18 cellular contexts compared by ENCODE assay signal in genomic region chr14:20794644-20795369, GRCh38. TPM values are rescaled to one million over a fixed set of nuclear protein-coding genes. Genes with fewer than 3 reads are reported as not detected.
DNase-seq lines count a peak whose midpoint lies in the region; ATAC-seq and TF ChIP-seq lines count a peak whose summit lies in the region.
"Had no signal": no experiment of that assay in that cellular context is flagged by ENCODE, and none has a peak within 500 bp of the region (broad histone marks: within the 10 kb centered on the region; RNA-seq: fewer than 3 reads in every experiment).

No MANE protein-coding gene starts in this region.

- intact Hi-C loops in CD14-positive monocyte (cut with micrococcal nuclease): loop anchor here in 1 of 2 donors (5.0 kb wide), 1 partner anchor 78 kb away; no protein-coding TSS in a partner anchor

- peaks cover 78% of the 10 kb centered on the region for H3K4me1 Mint-ChIP-seq in CD14-positive monocyte
- peaks cover 12 to 14% of the 10 kb centered on the region in 2 donors for H3K4me1 Mint-ChIP-seq in natural killer cell treated with Interleukin-12 subunit alpha and Interleukin-12 subunit beta and Interleukin-15 and Interleukin-18, amount 100 ng/mL, for 72 hours (ENCODE audit: low read depth in 2 of 2)

- DNase-seq in CD14-positive monocyte (ENCODE audit: low spot score): no peak
- DNase-seq in MV-4-11 (lab: John Stamatoyannopoulos, UW): peak; percentile 96
- peak; percentile 6 for DNase-seq in SKM-1 (lab: John Stamatoyannopoulos, UW; ENCODE audit: unreplicated experiment)
- DNase-seq in natural killer cell treated with Interleukin-12 subunit alpha and Interleukin-12 subunit beta and Interleukin-15 and Interleukin-18, amount 100 ng/mL, for 72 hours (ENCODE audit: low spot score): no peak
- DNase-seq in NCI-H187 treated with DMSO at 0.1 percent for 48 hours (lab: John Stamatoyannopoulos, UW): no peak
- DNase-seq in NCI-H748 (lab: John Stamatoyannopoulos, UW; ENCODE audit: unreplicated experiment): no peak
- DNase-seq: CD4-positive, alpha-beta memory T cell; DMS79 treated with DMSO at 0.1 percent for 48 hours; NCI-H1048; NCI-H2107; NCI-H226; NCI-H526; NK-92 treated with Interleukin-12 subunit alpha and Interleukin-12 subunit beta, amount 100 ng/mL, for 24 hours; Peyer's patch; Right ventricle myocardium superior had no signal

- no peaks in the 10 kb centered on the region for H3K36me3 Mint-ChIP-seq in CD14-positive monocyte
- no peaks in the 10 kb centered on the region for H3K36me3 Mint-ChIP-seq in natural killer cell treated with Interleukin-12 subunit alpha and Interleukin-12 subunit beta and Interleukin-15 and Interleukin-18, amount 100 ng/mL, for 72 hours
- H3K36me3 Mint-ChIP-seq: CD4-positive, alpha-beta memory T cell had no signal

- H3K27me3 Mint-ChIP-seq in CD14-positive monocyte (ENCODE audit: low read depth in 3 of 3): peaks cover 0 to 3% (median 1%) of the 10 kb centered on the region in 3 donors
- H3K27me3 Mint-ChIP-seq in natural killer cell treated with Interleukin-12 subunit alpha and Interleukin-12 subunit beta and Interleukin-15 and Interleukin-18, amount 100 ng/mL, for 72 hours: no peaks in the 10 kb centered on the region

- H3K9me3 Mint-ChIP-seq in CD14-positive monocyte: peaks cover 0 to 2% (median 0%) of the 10 kb centered on the region in 7 donors
- no peaks in the 10 kb centered on the region for H3K9me3 Mint-ChIP-seq in natural killer cell treated with Interleukin-12 subunit alpha and Interleukin-12 subunit beta and Interleukin-15 and Interleukin-18, amount 100 ng/mL, for 72 hours
- H3K9me3 Mint-ChIP-seq: CD4-positive, alpha-beta memory T cell had no signal

- ATAC-seq in natural killer cell treated with Interleukin-12 subunit alpha and Interleukin-12 subunit beta and Interleukin-15 and Interleukin-18, amount 100 ng/mL, for 72 hours: peak in 1 of 2 donors; percentile 62
- ATAC-seq in HG03196 (IDR thresholded peaks at IDR 0.05; ENCODE audit: unreplicated experiment) (no peak), GM18867 (IDR thresholded peaks at IDR 0.05; ENCODE audit: unreplicated experiment) (no peak)

- no peak for TF ChIP-seq CTCF in CD14-positive monocyte (IDR thresholded peaks at IDR 0.05)

- peak overlapping the region; percentile 87 to 97 (median 95) for H3K27ac Mint-ChIP-seq in CD14-positive monocyte
- H3K27ac Mint-ChIP-seq in natural killer cell treated with Interleukin-12 subunit alpha and Interleukin-12 subunit beta and Interleukin-15 and Interleukin-18, amount 100 ng/mL, for 72 hours: peak overlapping the region; percentile 17 to 47
- H3K27ac Mint-ChIP-seq: CD4-positive, alpha-beta memory T cell had no signal

- H3K4me3 Mint-ChIP-seq in CD14-positive monocyte: peak overlapping the region in 1 of 2 donors; percentile 62
- H3K4me3 Mint-ChIP-seq in natural killer cell treated with Interleukin-12 subunit alpha and Interleukin-12 subunit beta and Interleukin-15 and Interleukin-18, amount 100 ng/mL, for 72 hours: no peak overlapping the region
- H3K4me3 Mint-ChIP-seq: CD4-positive, alpha-beta memory T cell had no signal

RNA-seq across cellular contexts. Expression of gene RNASE1, which starts 7.8 kb away (rescaled TPM):
- 100 to 1,000 TPM in 1 of 2 donors, 10 to 100 TPM in 1; 11.3 to 191 TPM for polyA plus RNA-seq in CD14-positive monocyte
- not detected for total RNA-seq in natural killer cell treated with Interleukin-12 subunit alpha and Interleukin-12 subunit beta and Interleukin-15 and Interleukin-18, amount 100 ng/mL, for 72 hours
- polyA plus RNA-seq: CD4-positive, alpha-beta memory T cell had no signal

RNA-seq across cellular contexts. Expression of gene RNASE6, which starts 13.7 kb away (rescaled TPM):
- polyA plus RNA-seq in CD14-positive monocyte: 100 to 1,000 TPM; 316 to 353 TPM
- total RNA-seq in natural killer cell treated with Interleukin-12 subunit alpha and Interleukin-12 subunit beta and Interleukin-15 and Interleukin-18, amount 100 ng/mL, for 72 hours: 1 to 10 TPM in 1 of 2 donors, under 1 TPM in 1; 0.56 to 1.3 TPM
- total RNA-seq: H4 had no signal

RNA-seq across cellular contexts. Expression of gene EDDM3B, which starts 26.6 kb away (rescaled TPM):
- not detected for polyA plus RNA-seq in CD14-positive monocyte
- not detected for total RNA-seq in natural killer cell treated with Interleukin-12 subunit alpha and Interleukin-12 subunit beta and Interleukin-15 and Interleukin-18, amount 100 ng/mL, for 72 hours
- total RNA-seq: CD4-positive, alpha-beta memory T cell; H4; Peyer's patch; Right ventricle myocardium superior had no signal
- polyA plus RNA-seq: CD4-positive, alpha-beta memory T cell had no signal

RNA-seq across cellular contexts. Expression of gene EDDM3A, which starts 49.1 kb away (rescaled TPM):
- not detected for polyA plus RNA-seq in CD14-positive monocyte
- total RNA-seq in natural killer cell treated with Interleukin-12 subunit alpha and Interleukin-12 subunit beta and Interleukin-15 and Interleukin-18, amount 100 ng/mL, for 72 hours: not detected
- total RNA-seq: CD4-positive, alpha-beta memory T cell; H4; Peyer's patch; Right ventricle myocardium superior had no signal
- polyA plus RNA-seq: CD4-positive, alpha-beta memory T cell had no signal

Comparison
In these comparisons a context has a peak if more than half of its experiments do, and no peak if none do; other contexts are left out.
1. DNase-seq: peak in MV-4-11 (single experiment) and SKM-1 (single experiment); none in CD14-positive monocyte (single experiment), natural killer cell treated with Interleukin-12 subunit alpha and Interleukin-12 subunit beta and Interleukin-15 and Interleukin-18, amount 100 ng/mL, for 72 hours (single experiment), NCI-H187 treated with DMSO at 0.1 percent for 48 hours (single experiment) and NCI-H748 (single experiment).